In the genomic region with DNA sequence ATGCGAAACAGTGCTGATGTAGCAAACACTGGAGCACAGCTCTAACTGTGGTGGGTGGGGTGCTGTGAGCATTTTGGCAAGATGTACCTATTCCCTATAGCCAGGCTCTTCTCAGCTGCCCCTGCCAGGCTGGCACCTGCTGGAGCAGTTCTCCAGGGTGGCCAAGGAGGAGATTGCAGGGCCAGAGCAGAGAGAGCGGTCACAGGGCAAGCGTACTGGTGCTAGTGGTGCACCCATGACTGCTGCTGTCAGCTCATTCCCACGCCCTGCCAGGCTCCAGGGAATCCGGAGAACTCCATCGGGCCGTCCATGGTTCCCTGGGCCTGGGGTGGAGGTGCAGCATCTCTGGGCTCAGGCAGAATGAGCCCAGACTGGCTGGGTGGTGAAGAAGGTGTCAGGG, we compare ENCODE assay signal across 18 cellular contexts. TPM values are rescaled to one million over a fixed set of nuclear protein-coding genes. Genes with fewer than 3 reads are reported as not detected.
DNase-seq lines count a peak whose midpoint lies in the region; ATAC-seq and TF ChIP-seq lines count a peak whose summit lies in the region.
"Had no signal": no experiment of that assay in that cellular context is flagged by ENCODE, and none has a peak within 500 bp of the region (broad histone marks: within the 10 kb centered on the region; RNA-seq: fewer than 3 reads in every experiment).

No MANE protein-coding gene starts in this region.

- H3K4me1 Mint-ChIP-seq in osteocyte (ENCODE audit: unreplicated experiment): peaks cover 61% of the 10 kb centered on the region

- no peaks in the 10 kb centered on the region for H3K36me3 Mint-ChIP-seq in osteocyte (ENCODE audit: unreplicated experiment)

- TF ChIP-seq CTCF in AG09309 (IDR thresholded peaks at IDR 0.05; ENCODE audit: control insufficient read depth, insufficient read depth, low read depth, low read length, missing control alignments): no peak
- no peak for TF ChIP-seq CTCF in WI38 (IDR thresholded peaks at IDR 0.05; ENCODE audit: low read depth, low read length)
- TF ChIP-seq CTCF in foreskin fibroblast (IDR thresholded peaks at IDR 0.05; ENCODE audit: low read depth, low read length): no peak
- no peak for TF ChIP-seq CTCF in osteocyte (IDR thresholded peaks at IDR 0.05)
- TF ChIP-seq CTCF in mucosa of descending colon (IDR thresholded peaks at IDR 0.05): no peak

- H3K36me3 ChIP-seq in mucosa of descending colon (ENCODE audit: low read depth): no peaks in the 10 kb centered on the region
- H3K36me3 ChIP-seq: pancreas, Peyer's patch, WERI-Rb-1 had no signal

- intact Hi-C loops in mucosa of descending colon (cut with DNase I, micrococcal nuclease): loop anchor here in 1 of 2 donors (5.0 kb wide), 1 partner anchor 108 kb away; no protein-coding TSS in a partner anchor

- no peak overlapping the region for H3K27ac Mint-ChIP-seq in osteocyte (ENCODE audit: unreplicated experiment)

- no peaks in the 10 kb centered on the region for H3K9me3 Mint-ChIP-seq in osteocyte (ENCODE audit: unreplicated experiment)

- no peak for ATAC-seq in HG03175 (IDR thresholded peaks at IDR 0.05; ENCODE audit: unreplicated experiment)
- no peak for ATAC-seq in mucosa of descending colon
- ATAC-seq: pancreas had no signal

- no peaks in the 10 kb centered on the region for H3K27me3 Mint-ChIP-seq in osteocyte (ENCODE audit: unreplicated experiment)

- no peaks in the 10 kb centered on the region for H3K9me3 ChIP-seq in mucosa of descending colon
- H3K9me3 ChIP-seq: pancreas, Peyer's patch had no signal

- H3K4me3 Mint-ChIP-seq in osteocyte (ENCODE audit: unreplicated experiment): peak overlapping the region; percentile 79

- DNase-seq in AG09309 (ENCODE audit: low read depth): no peak
- DNase-seq in foreskin fibroblast: no peak
- no peak for DNase-seq in osteocyte (ENCODE audit: extremely low spot score, unreplicated experiment)
- no peak for DNase-seq in stimulated activated CD4-positive, alpha-beta T cell treated with anti-CD3 and anti-CD28 coated beads, Interleukin-4, amount 100 ng/mL, for 4 hours
- no peak for DNase-seq in SW480 (ENCODE audit: low spot score)
- no peak for DNase-seq in mucosa of descending colon
- DNase-seq: activated effector memory CD4-positive, alpha-beta T cell treated with anti-CD3 and anti-CD28 coated beads, Interleukin-2, amount 50 U/mL, for 16 hours; anterior cingulate cortex; COR-L47; effector CD4-positive, alpha-beta T cell; foreskin melanocyte; NCI-H2081; pancreas; Peyer's patch; WERI-Rb-1 had no signal

- H3K4me3 ChIP-seq in AG09309 (ENCODE audit: control insufficient read depth, low read depth, low read length) (peak overlapping the region; percentile 68), WI38 (ENCODE audit: low read depth, low read length) (peak overlapping the region; percentile 87), foreskin fibroblast (ENCODE audit: low read depth in 1 of 2, low read length in 2 of 2) (peak overlapping the region; percentile 87 to 90), mucosa of descending colon (no peak overlapping the region)
- H3K4me3 ChIP-seq: lung had no signal

- H3K4me1 ChIP-seq in mucosa of descending colon (ENCODE audit: low read depth): peaks cover 18% of the 10 kb centered on the region

RNA-seq across cellular contexts. Expression of a gene that starts 2.1 kb away (rescaled TPM):
- total RNA-seq in osteocyte (29.2 and 29.9 TPM in 2 replicates), mucosa of descending colon (1 to 10 TPM; 1.0 to 2.3 (median 1.0) TPM)
